ENCODE assay signal across 24 cellular contexts in genomic region chr4:76188557-76188956, GRCh38. TPM values are rescaled to one million over a fixed set of nuclear protein-coding genes. Genes with fewer than 3 reads are reported as not detected.
DNase-seq lines count a peak whose midpoint lies in the region; ATAC-seq and TF ChIP-seq lines count a peak whose summit lies in the region.
"Had no signal": no experiment of that assay in that cellular context is flagged by ENCODE, and none has a peak within 500 bp of the region (broad histone marks: within the 10 kb centered on the region; RNA-seq: fewer than 3 reads in every experiment).

No MANE protein-coding gene starts in this region.

- 79 to 84% methylated on average over 3 of the region's 3 CpGs for WGBS in testis, 2 donors

- no peak overlapping the region for H3K4me3 Mint-ChIP-seq in stimulated activated naive CD8-positive, alpha-beta T cell treated with anti-CD3 and anti-CD28 coated beads, Interleukin-15, amount 100 ng/mL, for 72 hours
- H3K4me3 Mint-ChIP-seq: activated T-cell treated with anti-CD3 and anti-CD28 coated beads, Interleukin-2, amount 50 U/mL, for 4 hours; endodermal cell; mesothelial cell of epicardium; naive thymus-derived CD4-positive, alpha-beta T cell had no signal

- no peak overlapping the region for H3K4me2 ChIP-seq in osteoblast (ENCODE audit: insufficient read depth, low read length)

- no peak overlapping the region for H3K4me3 ChIP-seq in dorsolateral prefrontal cortex
- H3K4me3 ChIP-seq in osteoblast (ENCODE audit: insufficient read depth, low read length): no peak overlapping the region
- no peak overlapping the region for H3K4me3 ChIP-seq in testis
- H3K4me3 ChIP-seq: BLaER1 treated with 17β-estradiol and CSF1 and Interleukin-3, amounts not matched to agents 10 nM and 100 nM; skin epidermis had no signal

- no peak for TF ChIP-seq CTCF in VCaP (conservative IDR thresholded peaks at IDR 0.05)
- TF ChIP-seq CTCF in dorsolateral prefrontal cortex (IDR thresholded peaks at IDR 0.05 in 54 of 56, conservative IDR thresholded peaks at IDR 0.05 in 2 of 56; ENCODE audit: low read depth in 1 of 56, partially characterized antibody in 56 of 56): no peak
- no peak for TF ChIP-seq CTCF in osteoblast (IDR thresholded peaks at IDR 0.05; ENCODE audit: extremely low read depth, low read depth, low read length)
- no peak for TF ChIP-seq CTCF in testis (IDR thresholded peaks at IDR 0.05)

- H3K79me2 ChIP-seq in osteoblast (ENCODE audit: insufficient read depth, low read length): peaks cover 94% of the 10 kb centered on the region

- no peak for DNase-seq in dorsolateral prefrontal cortex
- no peak for DNase-seq in osteoblast (ENCODE audit: insufficient read length, low spot score, missing footprints)
- DNase-seq in testis: no peak
- no peak for DNase-seq in SHP77 treated with DMSO at 0.1 percent for 48 hours (lab: John Stamatoyannopoulos, UW)
- DNase-seq in NCI-H2227 treated with DMSO at 0.1 percent for 48 hours (lab: John Stamatoyannopoulos, UW): no peak
- DNase-seq in stimulated activated naive CD8-positive, alpha-beta T cell treated with anti-CD3 and anti-CD28 coated beads, Interleukin-15, amount 100 ng/mL, for 72 hours: no peak
- no peak for DNase-seq in AML-193 (lab: John Stamatoyannopoulos, UW)
- DNase-seq: activated CD4-positive, alpha-beta T cell treated with anti-CD3 and anti-CD28 coated beads, Interleukin-2, amount 50 U/mL, for 1 hour; activated gamma-delta T cell treated with Interleukin-2 at 50 U/mL for 16 hours; activated T-cell treated with anti-CD3 and anti-CD28 coated beads, Interleukin-2, amount 50 U/mL, for 4 hours; Calu3; DMS79 treated with DMSO at 0.1 percent for 48 hours; endodermal cell; Karpas-422; left ventricle myocardium superior; naive thymus-derived CD4-positive, alpha-beta T cell; NCI-H1436 treated with DMSO at 0.1 percent for 48 hours; NCI-H526; NK-92 treated with Interleukin-12 subunit alpha and Interleukin-12 subunit beta, amount 100 ng/mL, for 24 hours; PC-3 had no signal

- H3K27ac Mint-ChIP-seq in stimulated activated naive CD8-positive, alpha-beta T cell treated with anti-CD3 and anti-CD28 coated beads, Interleukin-15, amount 100 ng/mL, for 72 hours: peak overlapping the region in 1 of 2 donors; percentile 54
- H3K27ac Mint-ChIP-seq: endodermal cell, mesothelial cell of epicardium had no signal

- no peak overlapping the region for H2AFZ ChIP-seq in osteoblast (ENCODE audit: low read length)

- intact Hi-C loops in dorsolateral prefrontal cortex (cut with DNase I): loop anchor here (5.0 to 10.0 kb wide), 3 partner anchors 66 to 236 kb away; partner anchors contain the start of genes CCDC158 (in 1 of the 2), FAM47E (in 1 of the 2) and STBD1 (in 1 of the 2)
- intact Hi-C loops in testis (cut with DNase I; ENCODE audit: low total_unique reads): no loop called here

- H4K20me1 ChIP-seq in osteoblast (ENCODE audit: insufficient read depth, low read length): peaks cover 27% of the 10 kb centered on the region

- no peaks in the 10 kb centered on the region for H3K4me1 Mint-ChIP-seq in stimulated activated naive CD8-positive, alpha-beta T cell treated with anti-CD3 and anti-CD28 coated beads, Interleukin-15, amount 100 ng/mL, for 72 hours

- peaks cover 14% of the 10 kb centered on the region for H3K4me1 ChIP-seq in osteoblast (ENCODE audit: insufficient read depth, low read length)
- H3K4me1 ChIP-seq in testis: peaks cover 5% of the 10 kb centered on the region

- H3K27ac ChIP-seq in VCaP: peak overlapping the region; percentile 24; the same call in 1 of the 2 replicates
- peak overlapping the region in 57 of 59 donors; percentile 13 to 99 (median 78) for H3K27ac ChIP-seq in dorsolateral prefrontal cortex
- H3K27ac ChIP-seq in osteoblast (ENCODE audit: low read depth, low read length): peak overlapping the region; percentile 5
- H3K27ac ChIP-seq in testis: peak overlapping the region; percentile 5 to 39
- H3K27ac ChIP-seq: BLaER1 treated with 17β-estradiol and CSF1 and Interleukin-3, amounts not matched to agents 10 nM and 100 nM had no signal

- peaks cover 7 to 18% of the 10 kb centered on the region in 2 donors for H3K9me3 Mint-ChIP-seq in stimulated activated naive CD8-positive, alpha-beta T cell treated with anti-CD3 and anti-CD28 coated beads, Interleukin-15, amount 100 ng/mL, for 72 hours

- H3K36me3 ChIP-seq in osteoblast (ENCODE audit: insufficient read depth, low read length) (peaks cover 34% of the 10 kb centered on the region), testis (ENCODE audit: low read depth, missing control alignments) (no peaks in the 10 kb centered on the region)

- TF ChIP-seq POLR2A in testis (IDR thresholded peaks at IDR 0.05): no peak

- H3K27me3 ChIP-seq in dorsolateral prefrontal cortex (no peaks in the 10 kb centered on the region), osteoblast (ENCODE audit: insufficient read depth, low read length) (no peaks in the 10 kb centered on the region), testis (no peaks in the 10 kb centered on the region)
- H3K27me3 ChIP-seq: BLaER1 treated with 17β-estradiol and CSF1 and Interleukin-3, amounts not matched to agents 10 nM and 100 nM had no signal

- ATAC-seq in stimulated activated naive CD8-positive, alpha-beta T cell treated with anti-CD3 and anti-CD28 coated beads, Interleukin-15, amount 100 ng/mL, for 72 hours: no peak
- ATAC-seq: activated T-cell treated with anti-CD3 and anti-CD28 coated beads, Interleukin-2, amount 50 U/mL, for 4 hours; left ventricle myocardium superior; naive thymus-derived CD4-positive, alpha-beta T cell; PC-3 had no signal

- H3K27me3 Mint-ChIP-seq in stimulated activated naive CD8-positive, alpha-beta T cell treated with anti-CD3 and anti-CD28 coated beads, Interleukin-15, amount 100 ng/mL, for 72 hours: no peaks in the 10 kb centered on the region
- H3K27me3 Mint-ChIP-seq: naive thymus-derived CD4-positive, alpha-beta T cell had no signal

- H3K9me3 ChIP-seq in osteoblast (ENCODE audit: low read depth, low read length) (no peaks in the 10 kb centered on the region), testis (no peaks in the 10 kb centered on the region)

RNA-seq across cellular contexts. Expression of gene SCARB2, which starts 25.1 kb away (rescaled TPM):
- total RNA-seq in dorsolateral prefrontal cortex (100 to 1,000 TPM; 107 to 347 (median 169) TPM), osteoblast (200 and 216 TPM in 2 replicates), testis (100 to 1,000 TPM; 115 TPM)
- polyA plus RNA-seq in testis (ENCODE audit: insufficient read depth, low read depth, low replicate concordance): 79.0 TPM

RNA-seq across cellular contexts. Expression of gene NUP54, which starts 40.4 kb away (rescaled TPM):
- 10 to 100 TPM; 26.9 to 65.4 (median 45.4) TPM for total RNA-seq in dorsolateral prefrontal cortex
- total RNA-seq in osteoblast: 51.9 and 52.8 TPM in 2 replicates
- 10 to 100 TPM; 45.0 to 48.6 TPM for total RNA-seq in testis
- polyA plus RNA-seq in testis (ENCODE audit: insufficient read depth, low read depth, low replicate concordance): 39.0 TPM

Comparison
In these comparisons a context has a peak if more than half of its experiments do, and no peak if none do; other contexts are left out.
1. H3K27ac ChIP-seq: peak in every context shown above with its lines; median percentile 78 in dorsolateral prefrontal cortex; 24 in VCaP; 22 in testis; 5 in osteoblast.